Comparison of ENCODE assay signal across 21 cellular contexts in genomic region chr16:3026003-3026378, GRCh38. TPM values are rescaled to one million over a fixed set of nuclear protein-coding genes. Genes with fewer than 3 reads are reported as not detected.
"Had no signal": no experiment of that assay in that cellular context is flagged by ENCODE, and none has a peak within 500 bp of the region (broad histone marks: within the 10 kb centered on the region; RNA-seq: fewer than 3 reads in every experiment).

No MANE protein-coding gene starts in this region.

- H3K9me3 Mint-ChIP-seq: naive thymus-derived CD8-positive, alpha-beta T cell had no signal

- H3K4me3 ChIP-seq: colonic mucosa, upper lobe of right lung, vagina had no signal

- H3K36me3 ChIP-seq: colonic mucosa had no signal

- ATAC-seq: naive thymus-derived CD8-positive, alpha-beta T cell; right cardiac atrium; upper lobe of right lung had no signal

- H3K27ac ChIP-seq: colonic mucosa, upper lobe of right lung, vagina had no signal

- H3K9me3 ChIP-seq: colonic mucosa, upper lobe of right lung, vagina had no signal

- DNase-seq: colonic mucosa; effector CD4-positive, alpha-beta T cell; foreskin melanocyte; head of caudate nucleus; hippocampal formation; kidney glomerular epithelial cell; mammary epithelial cell; naive thymus-derived CD8-positive, alpha-beta T cell; occipital lobe; small intestine; stimulated activated CD4-positive, alpha-beta T cell treated with anti-CD3 and anti-CD28 coated beads, Interleukin-12 subunit alpha, Interleukin-12 subunit beta, amount 100 ng/mL, for 4 hours; stimulated activated naive CD4-positive, alpha-beta T cell treated with Interleukin-2 at 50 U/mL for 16 hours; upper lobe of right lung had no signal

RNA-seq across cellular contexts. Expression of gene CLDN6, which starts 8.0 kb away (rescaled TPM):
- total RNA-seq: cerebellum; dermis microvascular lymphatic vessel endothelial cell; lower leg skin; mammary epithelial cell; mesenteric fat pad; mononuclear cell; naive thymus-derived CD8-positive, alpha-beta T cell; occipital lobe; pulmonary artery endothelial cell; right cardiac atrium; upper lobe of right lung; vagina had no signal
- polyA plus RNA-seq: naive thymus-derived CD8-positive, alpha-beta T cell; right cardiac atrium had no signal

RNA-seq across cellular contexts. Expression of gene BICDL2, which starts 10.8 kb away (rescaled TPM):
- total RNA-seq: cerebellum; dermis microvascular lymphatic vessel endothelial cell; mesenteric fat pad; naive thymus-derived CD8-positive, alpha-beta T cell; occipital lobe; pulmonary artery endothelial cell; right cardiac atrium had no signal
- polyA plus RNA-seq: naive thymus-derived CD8-positive, alpha-beta T cell; right cardiac atrium had no signal
